ENCODE assay signal across 24 cellular contexts in the genomic region with DNA sequence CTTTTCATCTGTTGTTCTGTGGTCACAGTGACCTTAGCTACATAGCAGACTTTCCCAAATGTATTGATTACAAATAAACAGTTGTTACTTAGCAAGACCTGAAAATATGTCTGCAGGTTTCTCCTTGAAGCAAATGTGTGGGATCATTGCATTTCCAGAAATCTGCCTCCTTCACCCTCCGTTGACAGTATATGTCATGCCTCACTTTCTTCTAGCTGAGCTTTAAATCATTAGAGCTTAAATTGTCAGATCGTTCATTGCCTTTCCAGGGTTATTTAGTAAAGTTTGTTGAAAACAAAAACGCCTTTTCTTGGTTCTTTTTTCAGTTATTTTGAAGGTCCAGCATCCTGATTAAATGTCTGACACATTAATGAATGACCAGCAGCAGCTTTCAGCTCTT. TPM values are rescaled to one million over a fixed set of nuclear protein-coding genes. Genes with fewer than 3 reads are reported as not detected.
DNase-seq lines count a peak whose midpoint lies in the region; ATAC-seq, FAIRE-seq and TF ChIP-seq lines count a peak whose summit lies in the region.
"Had no signal": no experiment of that assay in that cellular context is flagged by ENCODE, and none has a peak within 500 bp of the region (broad histone marks: within the 10 kb centered on the region; RNA-seq: fewer than 3 reads in every experiment).

No MANE protein-coding gene starts in this region.

- no peaks in the 10 kb centered on the region for H3K27me3 Mint-ChIP-seq in stimulated activated naive CD8-positive, alpha-beta T cell treated with anti-CD3 and anti-CD28 coated beads, Interleukin-15, Interleukin-2, amounts not matched to agents 100 ng/mL and 50 ng/mL, for 24 hours

- CTCF ChIA-PET in Panc1 (lab: Charles Lee) (no interaction called here), K562 (lab: Yijun Ruan, JAX; ENCODE audit: low intra/inter-chr PET ratio) (no interaction called here)

- no peaks in the 10 kb centered on the region for H4K20me1 ChIP-seq in K562 (replicated peaks; ENCODE audit: control insufficient read depth, insufficient read depth, low read length)

- 16% methylated on average over 3 of the region's 3 CpGs for WGBS in K562 (ENCODE audit: insufficient coverage, low coverage, missing lambda C conversion rate)
- 74 to 83% methylated on average over 3 of the region's 3 CpGs for WGBS in sigmoid colon, 2 donors

- H3K9me1 ChIP-seq in K562 (ENCODE audit: control insufficient read depth, insufficient read depth, low read length) = no peaks in the 10 kb centered on the region

- TF ChIP-seq CTCF in Panc1 (IDR thresholded peaks at IDR 0.05) = no peak
- no peak for TF ChIP-seq CTCF in K562 (IDR thresholded peaks at IDR 0.05 in 2 of 3, conservative IDR thresholded peaks at IDR 0.05 in 1 of 3; ENCODE audit: insufficient read depth in 2 of 3, low read depth in 1 of 3, low read length in 3 of 3)
- TF ChIP-seq CTCF in omental fat pad (IDR thresholded peaks at IDR 0.05) = no peak
- TF ChIP-seq CTCF in sigmoid colon (IDR thresholded peaks at IDR 0.05) = no peak

- in situ Hi-C loops in Panc1 (cut with HindIII; ENCODE audit: low pct_unique_long_range_greater_than_20kb, low sequenced_read_pairs) (no loop called here), K562 (cut with MboI) (no loop called here)

- peaks cover 28% of the 10 kb centered on the region for H3K79me2 ChIP-seq in K562 (ENCODE audit: control insufficient read depth, insufficient read depth, low read length)

- H3K27me3 ChIP-seq in Panc1 (ENCODE audit: control insufficient read depth, insufficient read depth, low read length) (no peaks in the 10 kb centered on the region), K562 (ENCODE audit: control insufficient read depth in 2 of 2, insufficient read depth in 2 of 2, low read length in 2 of 2) (no peaks in the 10 kb centered on the region), sigmoid colon (no peaks in the 10 kb centered on the region)
- H3K27me3 ChIP-seq: thyroid gland had no signal

- H3K9me3 ChIP-seq in Panc1 (ENCODE audit: control insufficient read depth, insufficient read depth, low read depth, low read length) (no peaks in the 10 kb centered on the region), K562 (replicated peaks; ENCODE audit: control insufficient read depth, insufficient read depth, low read depth, low read length) (no peaks in the 10 kb centered on the region), sigmoid colon (no peaks in the 10 kb centered on the region)
- H3K9me3 ChIP-seq: SK-N-SH, thyroid gland had no signal

- H3K4me3 ChIP-seq in Panc1 (ENCODE audit: low read depth in 2 of 2, low read length in 2 of 2) (no peak overlapping the region), K562 (no peak overlapping the region), sigmoid colon (no peak overlapping the region)
- H3K4me3 ChIP-seq: thyroid gland had no signal

- POLR2A ChIA-PET in Panc1 (lab: Charles Lee) = no interaction called here
- POLR2A ChIA-PET in K562 (lab: Yijun Ruan, JAX) = interaction anchor here (0.6 to 2.7 kb wide), 6 partner anchors 9 to 49 kb away, joined by 3 to 14 read pairs (median 6); no protein-coding TSS in a partner anchor

- H3K36me3 Mint-ChIP-seq in stimulated activated naive CD8-positive, alpha-beta T cell treated with anti-CD3 and anti-CD28 coated beads, Interleukin-15, Interleukin-2, amounts not matched to agents 100 ng/mL and 50 ng/mL, for 24 hours (ENCODE audit: low read depth) = peaks cover 66% of the 10 kb centered on the region

- peaks cover 34% of the 10 kb centered on the region for H3K4me1 Mint-ChIP-seq in stimulated activated naive CD8-positive, alpha-beta T cell treated with anti-CD3 and anti-CD28 coated beads, Interleukin-15, Interleukin-2, amounts not matched to agents 100 ng/mL and 50 ng/mL, for 24 hours (ENCODE audit: low read depth)

- no peak for FAIRE-seq in K562 (lab: Jason Lieb, UNC)
- FAIRE-seq: keratinocyte, TTC549 had no signal

- no peak for TF ChIP-seq POLR2A in K562 (conservative IDR thresholded peaks at IDR 0.05)
- no peak for TF ChIP-seq POLR2A in sigmoid colon (IDR thresholded peaks at IDR 0.05)

- no peak overlapping the region; a peak in 1 of 4 replicates for H3K9ac ChIP-seq in K562 (ENCODE audit: insufficient read depth in 1 of 2, low read depth in 2 of 2, low read length in 2 of 2)
- H3K9ac ChIP-seq: SK-N-SH had no signal

- TF ChIP-seq EP300 in K562 (IDR thresholded peaks at IDR 0.05; ENCODE audit: low read length) (no peak), sigmoid colon (IDR thresholded peaks at IDR 0.05) (no peak)

- no peak overlapping the region for H3K4me3 Mint-ChIP-seq in stimulated activated naive CD8-positive, alpha-beta T cell treated with anti-CD3 and anti-CD28 coated beads, Interleukin-15, Interleukin-2, amounts not matched to agents 100 ng/mL and 50 ng/mL, for 24 hours

- no peak for TF ChIP-seq RAD21 in K562 (CRISPR knock-in tag; conservative IDR thresholded peaks at IDR 0.05 in 1 of 2, IDR thresholded peaks at IDR 0.05 in 1 of 2)

- no peak overlapping the region for H3K4me2 ChIP-seq in K562 (ENCODE audit: insufficient read depth, low read length)
- H3K4me2 ChIP-seq: SK-N-SH had no signal

- DNase-seq in stimulated activated naive CD8-positive, alpha-beta T cell treated with anti-CD3 and anti-CD28 coated beads, Interleukin-15, Interleukin-2, amounts not matched to agents 100 U/mL and 50 U/mL, for 24 hours = no peak
- DNase-seq in Panc1 (ENCODE audit: low read depth, low spot score) (no peak), K562 (ENCODE audit: extremely low read depth in 1 of 4, low spot score in 3 of 4) (no peak), omental fat pad (ENCODE audit: low spot score) (no peak), sigmoid colon (no peak), AG20443 (ENCODE audit: low spot score) (no peak), midbrain (lab: John Stamatoyannopoulos, UW) (no peak)
- DNase-seq: activated naive CD4-positive, alpha-beta T cell treated with Interleukin-2 at 50 U/mL for 16 hours; central memory CD4-positive, alpha-beta T cell; effector CD8-positive, alpha-beta T cell; H7; NCI-H1694; NCI-H446; SK-N-SH; stimulated activated CD4-positive, alpha-beta T cell treated with anti-CD3 and anti-CD28 coated beads, Interleukin-4, amount 100 ng/mL, for 1 hour; thyroid gland had no signal

- ATAC-seq in stimulated activated naive CD8-positive, alpha-beta T cell treated with anti-CD3 and anti-CD28 coated beads, Interleukin-15, Interleukin-2, amounts not matched to agents 100 U/mL and 50 U/mL, for 24 hours = no peak
- ATAC-seq in Panc1 (no peak), K562 (no peak), omental fat pad (ENCODE audit: low FRiP score) (no peak)

- H3K4me1 ChIP-seq in Panc1 (ENCODE audit: control insufficient read depth, insufficient read depth, low read length) (peaks cover 19% of the 10 kb centered on the region), K562 (replicated peaks in 1 of 2; ENCODE audit: control insufficient read depth in 2 of 2, insufficient read depth in 2 of 2, low read length in 2 of 2) (peaks cover 13 to 18% of the 10 kb centered on the region in 2 experiments), sigmoid colon (peaks cover 0 to 27% (median 23%) of the 10 kb centered on the region in 4 donors)

- H3K27ac ChIP-seq in Panc1 (ENCODE audit: low read length) (peak overlapping the region; percentile 92), K562 (ENCODE audit: extremely low read depth, low read depth, low read length) (peak overlapping the region; percentile 71; the same call in 2 of the 3 replicates), sigmoid colon (no peak overlapping the region)
- H3K27ac ChIP-seq: thyroid gland had no signal

- no peak overlapping the region for H2AFZ ChIP-seq in K562 (ENCODE audit: low read depth, low read length)

- intact Hi-C loops in Panc1 (cut with micrococcal nuclease; ENCODE audit: unreplicated experiment) (no loop called here), K562 (cut with micrococcal nuclease) (no loop called here), sigmoid colon (cut with DNase I) (loop anchor here (10.0 kb wide), 1 partner anchor 56 kb away; no protein-coding TSS in a partner anchor)

- H3K27ac Mint-ChIP-seq in stimulated activated naive CD8-positive, alpha-beta T cell treated with anti-CD3 and anti-CD28 coated beads, Interleukin-15, Interleukin-2, amounts not matched to agents 100 ng/mL and 50 ng/mL, for 24 hours = peak overlapping the region; percentile 84

- BruUV-seq in Panc1 (replicated peaks; lab: Mats Ljungman, UMichigan) (no TSS peak), K562 (replicated peaks; lab: Mats Ljungman, UMichigan) (no TSS peak)

- no peaks in the 10 kb centered on the region for H3K9me3 Mint-ChIP-seq in stimulated activated naive CD8-positive, alpha-beta T cell treated with anti-CD3 and anti-CD28 coated beads, Interleukin-15, Interleukin-2, amounts not matched to agents 100 ng/mL and 50 ng/mL, for 24 hours

- H3K36me3 ChIP-seq in Panc1 (ENCODE audit: control insufficient read depth, insufficient read depth, low read length) = peaks cover 46% of the 10 kb centered on the region
- peaks cover 64% of the 10 kb centered on the region for H3K36me3 ChIP-seq in K562 (ENCODE audit: control insufficient read depth, insufficient read depth, low read length)
- H3K36me3 ChIP-seq in sigmoid colon = peaks cover 12 to 55% (median 25%) of the 10 kb centered on the region in 4 donors

RNA-seq across cellular contexts. Expression of gene MAML1, which starts 2.3 kb away (rescaled TPM):
- 31.3 TPM for total RNA-seq in Panc1 (2021; ENCODE audit: unreplicated experiment)
- 33.1 TPM for polyA plus RNA-seq in Panc1 (2012; ENCODE audit: insufficient read length)
- 22.0 and 30.3 TPM in 2 replicates for total RNA-seq in K562 (2011; cell fraction: chromatin; rRNA removed; ENCODE audit: low replicate concordance)
- 14.2 and 15.8 TPM in 2 replicates for total RNA-seq in K562 (2011; cell fraction: nucleolus; rRNA removed)
- total RNA-seq in K562 (2011; cell fraction: nucleoplasm; rRNA removed) = 18.6 and 22.0 TPM in 2 replicates
- total RNA-seq in K562 (2014; rRNA removed) = 7.0 and 9.4 TPM in 2 replicates
- 4.8 and 4.9 TPM in 2 replicates for total RNA-seq in K562 (2014; rRNA removed; fragmentation: Illumina TruSeq; extraction: Trizol)
- total RNA-seq in K562 (2015; rRNA removed; fragmentation: Illumina TruSeq; extraction: Trizol) = 7.0 and 7.5 TPM in 2 replicates
- 16.1 and 18.4 TPM in 2 replicates for total RNA-seq in K562 (2021)
- 4.3 and 8.2 TPM in 2 replicates for polyA plus RNA-seq in K562 (2011; rRNA removed)
- 5.1 and 5.6 TPM in 2 replicates for polyA plus RNA-seq in K562 (2011; cell fraction: cytosol; rRNA removed)
- polyA plus RNA-seq in K562 (2011; cell fraction: nucleus; rRNA removed) = 11.5 and 16.9 TPM in 2 replicates
- polyA plus RNA-seq in K562 (2012) = 10.7 and 12.1 TPM in 2 replicates
- 12.7 and 13.4 TPM in 2 replicates for polyA plus RNA-seq in K562 (2014; fragmentation: Illumina TruSeq; extraction: Trizol)
- polyA plus RNA-seq in K562 (2014; fragmentation: Nextera tagmentation; extraction: Ambion mirVana) = under 1 TPM; 0.32 to 0.45 TPM
- polyA plus RNA-seq in K562 (2014; rRNA removed) = 10.1 and 10.6 TPM in 2 replicates
- polyA minus RNA-seq in K562 (2011; rRNA and poly(A)+ RNA removed) = 3.5 and 4.2 TPM in 2 replicates
- 11.2 and 12.8 TPM in 2 replicates for polyA minus RNA-seq in K562 (2011; cell fraction: cytosol; rRNA and poly(A)+ RNA removed)
- 6.6 and 7.6 TPM in 2 replicates for polyA minus RNA-seq in K562 (2011; cell fraction: nucleus; rRNA and poly(A)+ RNA removed)
- total RNA-seq in omental fat pad = 10 to 100 TPM; 12.6 to 28.1 (median 21.1) TPM
- total RNA-seq in sigmoid colon = 10 to 100 TPM; 18.1 to 30.2 (median 25.9) TPM
- polyA plus RNA-seq in sigmoid colon = 10 to 100 TPM in 1 of 3 donors, 1 to 10 TPM in 2; 7.2 to 15.8 (median 8.1) TPM

RNA-seq across cellular contexts. Expression of gene CANX, which starts 31.6 kb away (rescaled TPM):
- total RNA-seq in Panc1 (2021; ENCODE audit: unreplicated experiment) = 707 TPM
- polyA plus RNA-seq in Panc1 (2012; ENCODE audit: insufficient read length) = 630 TPM
- total RNA-seq in K562 (2011; cell fraction: chromatin; rRNA removed; ENCODE audit: low replicate concordance) = 595 and 1,063 TPM in 2 replicates
- total RNA-seq in K562 (2011; cell fraction: nucleolus; rRNA removed) = 470 and 588 TPM in 2 replicates
- 726 and 1,081 TPM in 2 replicates for total RNA-seq in K562 (2011; cell fraction: nucleoplasm; rRNA removed)
- 353 and 366 TPM in 2 replicates for total RNA-seq in K562 (2014; rRNA removed)
- total RNA-seq in K562 (2014; rRNA removed; fragmentation: Illumina TruSeq; extraction: Trizol) = 589 and 672 TPM in 2 replicates
- 630 and 666 TPM in 2 replicates for total RNA-seq in K562 (2015; rRNA removed; fragmentation: Illumina TruSeq; extraction: Trizol)
- 707 and 758 TPM in 2 replicates for total RNA-seq in K562 (2021)
- 893 and 901 TPM in 2 replicates for polyA plus RNA-seq in K562 (2011; rRNA removed)
- polyA plus RNA-seq in K562 (2011; cell fraction: cytosol; rRNA removed) = 80.1 and 207 TPM in 2 replicates
- polyA plus RNA-seq in K562 (2011; cell fraction: nucleus; rRNA removed) = 205 and 280 TPM in 2 replicates
- polyA plus RNA-seq in K562 (2012) = 481 and 714 TPM in 2 replicates
- polyA plus RNA-seq in K562 (2014; fragmentation: Illumina TruSeq; extraction: Trizol) = 483 and 593 TPM in 2 replicates
- 100 to 1,000 TPM; 155 to 221 TPM for polyA plus RNA-seq in K562 (2014; fragmentation: Nextera tagmentation; extraction: Ambion mirVana)
- polyA plus RNA-seq in K562 (2014; rRNA removed) = 402 and 423 TPM in 2 replicates
- 1,009 and 1,166 TPM in 2 replicates for polyA minus RNA-seq in K562 (2011; rRNA and poly(A)+ RNA removed)
- polyA minus RNA-seq in K562 (2011; cell fraction: cytosol; rRNA and poly(A)+ RNA removed) = 646 and 729 TPM in 2 replicates
- polyA minus RNA-seq in K562 (2011; cell fraction: nucleus; rRNA and poly(A)+ RNA removed) = 57.6 and 190 TPM in 2 replicates
- 100 to 1,000 TPM; 269 to 487 (median 358) TPM for total RNA-seq in omental fat pad
- 100 to 1,000 TPM; 254 to 278 (median 267) TPM for total RNA-seq in sigmoid colon
- 100 to 1,000 TPM in 1 of 3 donors, 10 to 100 TPM in 2; 58.3 to 177 (median 77.2) TPM for polyA plus RNA-seq in sigmoid colon

RNA-seq across cellular contexts. Expression of gene CBY3, which starts 49.5 kb away (rescaled TPM):
- total RNA-seq in Panc1 (2021; ENCODE audit: unreplicated experiment) (0.39 TPM), K562 (2014; rRNA removed) (not detected in 2 replicates), K562 (2014; rRNA removed; fragmentation: Illumina TruSeq; extraction: Trizol) (not detected in 2 replicates), K562 (2015; rRNA removed; fragmentation: Illumina TruSeq; extraction: Trizol) (not detected in 2 replicates), K562 (2021) (not detected in 2 replicates), omental fat pad (not detected), sigmoid colon (under 1 TPM in 1 of 4 donors, not detected in 3; 0.66 TPM)
- polyA plus RNA-seq in Panc1 (2012; ENCODE audit: insufficient read length) = 0.57 TPM
- total RNA-seq in K562 (2011; cell fraction: chromatin; rRNA removed; ENCODE audit: low replicate concordance) = not detected in 2 replicates
- not detected in 2 replicates for total RNA-seq in K562 (2011; cell fraction: nucleolus; rRNA removed)
- total RNA-seq in K562 (2011; cell fraction: nucleoplasm; rRNA removed) = not detected in 2 replicates
- polyA plus RNA-seq in K562 (2011; rRNA removed) (not detected in 2 replicates), K562 (2014; fragmentation: Illumina TruSeq; extraction: Trizol) (not detected in 2 replicates), K562 (2014; fragmentation: Nextera tagmentation; extraction: Ambion mirVana) (not detected), K562 (2014; rRNA removed) (not detected in 2 replicates), sigmoid colon (under 1 TPM in 1 of 3 donors, not detected in 2; 0.13 TPM)
- polyA plus RNA-seq in K562 (2011; cell fraction: cytosol; rRNA removed) = not detected in 2 replicates
- polyA plus RNA-seq in K562 (2011; cell fraction: nucleus; rRNA removed) = 0.32 TPM in 1 of 2 replicates, not detected in the other
- 0.10 and 0.22 TPM in 2 replicates for polyA plus RNA-seq in K562 (2012)
- polyA minus RNA-seq in K562 (2011; rRNA and poly(A)+ RNA removed) = not detected in 2 replicates
- polyA minus RNA-seq in K562 (2011; cell fraction: cytosol; rRNA and poly(A)+ RNA removed) = not detected in 2 replicates
- 0.44 TPM in 1 of 2 replicates, not detected in the other for polyA minus RNA-seq in K562 (2011; cell fraction: nucleus; rRNA and poly(A)+ RNA removed)
- total RNA-seq: fibroblast of lung, H7, HT1080, M059J, mesenteric fat pad had no signal
- polyA plus RNA-seq: BJ, fibroblast of lung, keratinocyte, SK-N-SH had no signal

Comparison
In these comparisons a context has a peak if more than half of its experiments do, and no peak if none do; other contexts are left out.
1. H3K27ac ChIP-seq: peak in Panc1 (single experiment) and K562 (single experiment); none in sigmoid colon (0 of 4).